19 cellular contexts compared by ENCODE assay signal in genomic region chr2:121338281-121338680, GRCh38. TPM values are rescaled to one million over a fixed set of nuclear protein-coding genes. Genes with fewer than 3 reads are reported as not detected.
A peak's percentile ranks its signal among the peaks of the same experiment; 100 is the strongest.
DNase-seq lines count a peak whose midpoint lies in the region; ATAC-seq and TF ChIP-seq lines count a peak whose summit lies in the region.
"Had no signal": no experiment of that assay in that cellular context is flagged by ENCODE, and none has a peak within 500 bp of the region (broad histone marks: within the 10 kb centered on the region; RNA-seq: fewer than 3 reads in every experiment).

No MANE protein-coding gene starts in this region.

- no peak overlapping the region for H3K27ac ChIP-seq in SK-N-SH (ENCODE audit: low read depth in 2 of 2, low read length in 1 of 2)
- H3K27ac ChIP-seq in HCT116 (ENCODE audit: low read depth, low read length), result no peak overlapping the region
- no peak overlapping the region for H3K27ac ChIP-seq in neural progenitor cell
- H3K27ac ChIP-seq: PC-9, SK-N-MC had no signal

- no peak overlapping the region for H3K27ac Mint-ChIP-seq in neural progenitor cell

- H3K9ac ChIP-seq in SK-N-SH (no peak overlapping the region), HCT116 (ENCODE audit: low read length) (no peak overlapping the region), neural progenitor cell (no peak overlapping the region)

- no peak overlapping the region for H2AFZ ChIP-seq in SK-N-SH (ENCODE audit: low read depth)
- no peak overlapping the region for H2AFZ ChIP-seq in HCT116 (ENCODE audit: low read depth, low read length, poor library complexity, severe bottlenecking)
- no peak overlapping the region for H2AFZ ChIP-seq in neural progenitor cell (replicated peaks)
- H2AFZ ChIP-seq: PC-9 had no signal

- ATAC-seq in SK-N-SH treated with all-trans-retinoic acid at 6 μM for 48 hours, result no peak
- peak; percentile 31; the same call in 1 of the 2 replicates for ATAC-seq in HCT116
- no peak for ATAC-seq in HG02571 (IDR thresholded peaks at IDR 0.05; ENCODE audit: unreplicated experiment)

- no peaks in the 10 kb centered on the region for H3K79me2 ChIP-seq in SK-N-SH (ENCODE audit: insufficient read depth)
- H3K79me2 ChIP-seq in HCT116 (ENCODE audit: insufficient read depth, low read length), result no peaks in the 10 kb centered on the region
- H3K79me2 ChIP-seq in neural progenitor cell (ENCODE audit: low read depth), result no peaks in the 10 kb centered on the region

- no peak for TF ChIP-seq EP300 in SK-N-SH (IDR thresholded peaks at IDR 0.05; ENCODE audit: borderline replicate concordance in 1 of 2, low read depth in 1 of 2, low read length in 1 of 2)

- H3K9me3 Mint-ChIP-seq in neural progenitor cell, result no peaks in the 10 kb centered on the region
- H3K9me3 Mint-ChIP-seq: IgD-negative memory B cell had no signal

- no peak for TF ChIP-seq POLR2A in HCT116 (IDR thresholded peaks at IDR 0.05; ENCODE audit: borderline replicate concordance, extremely low read depth, insufficient read depth, insufficient read length)

- H4K20me1 ChIP-seq in SK-N-SH (ENCODE audit: insufficient read depth) (no peaks in the 10 kb centered on the region), HCT116 (ENCODE audit: insufficient read depth) (no peaks in the 10 kb centered on the region), neural progenitor cell (ENCODE audit: low read depth) (peaks cover 4% of the 10 kb centered on the region)

- H3F3A ChIP-seq in SK-N-SH (replicated peaks; ENCODE audit: insufficient read depth) (no peaks in the 10 kb centered on the region), neural progenitor cell (ENCODE audit: low read depth) (no peaks in the 10 kb centered on the region)

- H3K4me2 ChIP-seq in SK-N-SH (no peak overlapping the region), HCT116 (ENCODE audit: low read length) (no peak overlapping the region), neural progenitor cell (no peak overlapping the region)
- H3K4me2 ChIP-seq: PC-9 had no signal

- DNase-seq in SK-N-SH (no peak), HCT116 (ENCODE audit: low read depth, low spot score) (no peak), cerebellum (ENCODE audit: low spot score) (peak; percentile 27), neural progenitor cell (ENCODE audit: low spot score) (peak; percentile 45)
- DNase-seq in effector CD8-positive, alpha-beta T cell (lab: John Stamatoyannopoulos, UW), result no peak
- DNase-seq in activated effector memory CD4-positive, alpha-beta T cell treated with anti-CD3 and anti-CD28 coated beads, Interleukin-2, amount 50 U/mL, for 16 hours, result no peak
- DNase-seq: 8988T, COR-L47, DMS53, GDM1, MV-4-11, NCI-H1417 treated with DMSO at 0.1 percent for 48 hours, NCI-H2029 treated with DMSO at 0.1 percent for 48 hours, NCI-H524, PC-9 had no signal

- no peaks in the 10 kb centered on the region for H3K9me2 ChIP-seq in SK-N-SH
- no peaks in the 10 kb centered on the region for H3K9me2 ChIP-seq in HCT116 (ENCODE audit: insufficient read depth)

- TF ChIP-seq RAD21 in SK-N-SH (IDR thresholded peaks at IDR 0.05; ENCODE audit: low read length) (no peak), HCT116 (IDR thresholded peaks at IDR 0.05; ENCODE audit: low read depth) (no peak)

- H3K9me3 ChIP-seq in SK-N-SH (no peaks in the 10 kb centered on the region), HCT116 (ENCODE audit: control insufficient read depth in 1 of 2, insufficient read depth in 1 of 2, low read depth in 1 of 2, low read length in 2 of 2) (no peaks in the 10 kb centered on the region), neural progenitor cell (ENCODE audit: low read depth) (no peaks in the 10 kb centered on the region)

- WGBS in SK-N-SH (ENCODE audit: low lambda C conversion rate), result 94% methylated on average over 15 of the region's 20 CpGs

- TF ChIP-seq CTCF in SK-N-SH (IDR thresholded peaks at IDR 0.05) (0 out of 2 replicates have a peak, but pooled peaks have one; percentile 8), HCT116 (IDR thresholded peaks at IDR 0.05 in 2 of 3, conservative IDR thresholded peaks at IDR 0.05 in 1 of 3; ENCODE audit: borderline replicate concordance in 1 of 3, insufficient read depth in 1 of 3, low read depth in 2 of 3, low read length in 2 of 3) (no peak), neural progenitor cell (IDR thresholded peaks at IDR 0.05) (peak; percentile 35)

- POLR2A ChIA-PET in SK-N-SH (lab: Yijun Ruan, JAX), result no interaction called here
- POLR2A ChIA-PET in HCT116 (lab: Charles Lee), result interaction anchor here (1.7 kb wide), 1 partner anchor 263 kb away, joined by 4 read pairs; no protein-coding TSS in a partner anchor

- peaks cover 30% of the 10 kb centered on the region for H3K36me3 Mint-ChIP-seq in neural progenitor cell

- CTCF ChIA-PET in SK-N-SH (lab: Yijun Ruan, JAX) (interaction anchor here (1.5 to 3.5 kb wide), 2 partner anchors 18 to 243 kb away, joined by 5 to 23 read pairs; no protein-coding TSS in a partner anchor), HCT116 (lab: Charles Lee) (interaction anchor here (0.8 kb wide), 1 partner anchor 210 kb away, joined by 3 read pairs; no protein-coding TSS in a partner anchor)

- H3K27me3 ChIP-seq in SK-N-SH (ENCODE audit: insufficient read depth) (no peaks in the 10 kb centered on the region), HCT116 (ENCODE audit: insufficient read depth, low read length) (no peaks in the 10 kb centered on the region), neural progenitor cell (no peaks in the 10 kb centered on the region)

- H3K27me3 Mint-ChIP-seq in neural progenitor cell (ENCODE audit: insufficient read depth, low read depth), result no peaks in the 10 kb centered on the region
- H3K27me3 Mint-ChIP-seq: IgD-negative memory B cell had no signal

- peaks cover 15% of the 10 kb centered on the region for H3K4me1 Mint-ChIP-seq in neural progenitor cell

- no peak overlapping the region for H3K4me3 ChIP-seq in SK-N-SH (ENCODE audit: low read depth in 2 of 2, low read length in 1 of 2)
- no peak overlapping the region for H3K4me3 ChIP-seq in HCT116 (replicated peaks in 1 of 2; ENCODE audit: low read depth in 1 of 2, low read length in 2 of 2)
- H3K4me3 ChIP-seq in neural progenitor cell, result no peak overlapping the region
- H3K4me3 ChIP-seq: PC-9, SK-N-MC had no signal

- H3K4me1 ChIP-seq in SK-N-SH (ENCODE audit: control insufficient read depth in 1 of 2, insufficient read depth in 2 of 2, low read depth in 1 of 2, low read length in 1 of 2) (no peaks in the 10 kb centered on the region; a peak in 1 of 4 replicates), HCT116 (ENCODE audit: control insufficient read depth in 1 of 2, insufficient read depth in 2 of 2, low read length in 2 of 2) (no peaks in the 10 kb centered on the region), neural progenitor cell (peaks cover 9% of the 10 kb centered on the region)

- no TSS peak for BruUV-seq in HCT116 (replicated peaks; lab: Mats Ljungman, UMichigan)

- peaks cover 4 to 27% of the 10 kb centered on the region in 2 experiments for H3K36me3 ChIP-seq in SK-N-SH (replicated peaks in 1 of 2; ENCODE audit: control insufficient read depth in 1 of 2, insufficient read depth in 2 of 2, low read length in 1 of 2)
- peaks cover 0 to 7% of the 10 kb centered on the region in 2 experiments; a peak in 1 of 4 replicates for H3K36me3 ChIP-seq in HCT116 (ENCODE audit: control insufficient read depth in 1 of 2, insufficient read depth in 2 of 2, low read length in 2 of 2)
- no peaks in the 10 kb centered on the region for H3K36me3 ChIP-seq in neural progenitor cell

- H3K4me3 Mint-ChIP-seq in neural progenitor cell, result no peak overlapping the region
- H3K4me3 Mint-ChIP-seq: IgD-negative memory B cell had no signal

- RAD21 ChIA-PET in HCT116 (lab: Charles Lee; ENCODE audit: low non-redundant PET in 1 of 2, low total read pairs in 2 of 2, uncharacterized antibody in 2 of 2, unreplicated experiment in 2 of 2), result no interaction called here

- intact Hi-C loops in HCT116 (cut with micrococcal nuclease), result no loop called here

TF ChIP-seq in SK-N-SH, 30 proteins besides CTCF, POLR2A, EP300 and RAD21:
- no peak for TF ChIP-seq ELF1 (IDR thresholded peaks at IDR 0.05)

TF ChIP-seq in SK-N-SH treated with all-trans-retinoic acid at 6 μM for 48 hours, 23 proteins besides CTCF, POLR2A, EP300 and RAD21:
- TF ChIP-seq TOX (CRISPR knock-in tag; IDR thresholded peaks at IDR 0.05; ENCODE audit: borderline replicate concordance), result no peak

TF ChIP-seq in HCT116, 20 proteins besides CTCF, POLR2A, EP300 and RAD21 (continues in another document):
- TF ChIP-seq ZNF274 (IDR thresholded peaks at IDR 0.05; ENCODE audit: low read depth, low read length) (no peak), ATF3 (IDR thresholded peaks at IDR 0.05) (no peak), SIN3A (IDR thresholded peaks at IDR 0.05; ENCODE audit: low read depth) (no peak), JUND (IDR thresholded peaks at IDR 0.05) (no peak), EZH2phosphoT487 (IDR thresholded peaks at IDR 0.05; ENCODE audit: borderline replicate concordance) (no peak), ZBTB33 (IDR thresholded peaks at IDR 0.05; ENCODE audit: extremely low read depth, insufficient replicate concordance, low read length) (no peak), ZFX (IDR thresholded peaks at IDR 0.05) (no peak), TCF7L2 (IDR thresholded peaks at IDR 0.05; ENCODE audit: borderline replicate concordance, extremely low read depth, insufficient read depth, insufficient read length) (no peak), CBX3 (IDR thresholded peaks at IDR 0.05; ENCODE audit: low read depth) (no peak)

RNA-seq across cellular contexts. Expression of gene TFCP2L1, which starts 53.3 kb away (rescaled TPM):
- polyA plus RNA-seq in SK-N-SH (2012; rRNA removed), result not detected in 2 replicates
- polyA plus RNA-seq in SK-N-SH (2012; cell fraction: cytosol; rRNA removed), result not detected in 2 replicates
- not detected in 2 replicates for polyA plus RNA-seq in SK-N-SH (2012; cell fraction: nucleus; rRNA removed)
- 8.4 TPM for total RNA-seq in HCT116 (2021; ENCODE audit: unreplicated experiment)
- 4.5 and 6.0 TPM in 2 replicates for polyA plus RNA-seq in HCT116 (2012)
- 0.45 TPM for total RNA-seq in cerebellum
- total RNA-seq in neural progenitor cell (ENCODE audit: low replicate concordance), result 0.04 and 0.06 TPM in 2 replicates

Comparison
In these comparisons a context has a peak if more than half of its experiments do, and no peak if none do; other contexts are left out.
1. DNase-seq: peak in cerebellum (single experiment) and neural progenitor cell (single experiment); none in SK-N-SH (single experiment), HCT116 (single experiment), effector CD8-positive, alpha-beta T cell (single experiment) and activated effector memory CD4-positive, alpha-beta T cell treated with anti-CD3 and anti-CD28 coated beads, Interleukin-2, amount 50 U/mL, for 16 hours (single experiment).
2. CTCF ChIP-seq: peak in SK-N-SH (single experiment) and neural progenitor cell (single experiment); none in HCT116 (0 of 3).